Comparison of ENCODE assay signal across 25 cellular contexts in the genomic region with DNA sequence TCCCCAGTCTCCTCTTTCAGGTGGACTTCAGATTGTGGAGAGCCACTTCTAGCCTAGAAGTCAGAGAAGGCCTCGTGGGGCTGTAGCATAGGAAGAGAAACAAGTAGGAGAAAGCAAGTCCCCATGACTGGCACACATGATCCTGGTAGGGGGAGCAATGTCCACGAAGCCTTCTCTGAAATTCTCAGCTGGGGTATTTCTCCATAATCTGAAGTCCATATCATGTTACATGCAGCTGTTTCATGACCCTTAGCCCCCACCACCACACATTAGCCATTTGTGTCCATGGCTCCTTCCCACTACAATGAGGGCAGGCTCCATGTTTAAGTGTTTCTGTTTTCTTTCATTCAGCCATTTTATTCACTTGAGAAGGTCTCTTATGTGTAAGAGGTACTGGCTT. TPM values are rescaled to one million over a fixed set of nuclear protein-coding genes. Genes with fewer than 3 reads are reported as not detected.
A peak's percentile ranks its signal among the peaks of the same experiment; 100 is the strongest.
DNase-seq lines count a peak whose midpoint lies in the region; ATAC-seq, FAIRE-seq and TF ChIP-seq lines count a peak whose summit lies in the region.
"Had no signal": no experiment of that assay in that cellular context is flagged by ENCODE, and none has a peak within 500 bp of the region (broad histone marks: within the 10 kb centered on the region; RNA-seq: fewer than 3 reads in every experiment).

No MANE protein-coding gene starts in this region.

- no peak for TF ChIP-seq RAD21 in K562 (CRISPR knock-in tag; conservative IDR thresholded peaks at IDR 0.05 in 1 of 2, IDR thresholded peaks at IDR 0.05 in 1 of 2)

- peak overlapping the region; percentile 11; the same call in 1 of the 2 replicates for H3K4me2 ChIP-seq in K562 (ENCODE audit: insufficient read depth, low read length)

- FAIRE-seq in K562 (lab: Jason Lieb, UNC): peak; percentile 35
- FAIRE-seq: HTR-8/SVneo had no signal

- no peaks in the 10 kb centered on the region for H3K27me3 ChIP-seq in K562 (ENCODE audit: control insufficient read depth in 2 of 2, insufficient read depth in 2 of 2, low read length in 2 of 2)
- H3K27me3 ChIP-seq: MG63 had no signal

- no peaks in the 10 kb centered on the region for H3K9me1 ChIP-seq in K562 (ENCODE audit: control insufficient read depth, insufficient read depth, low read length)

- no TSS peak for BruUV-seq in K562 (replicated peaks; lab: Mats Ljungman, UMichigan)

- no peak for TF ChIP-seq POLR2A in K562 (conservative IDR thresholded peaks at IDR 0.05)

- intact Hi-C loops in K562 (cut with micrococcal nuclease): no loop called here

- H3K27me3 Mint-ChIP-seq in nephron progenitor cell (ENCODE audit: low read depth, poor library complexity): no peaks in the 10 kb centered on the region

- no peaks in the 10 kb centered on the region for H3K36me3 ChIP-seq in K562 (ENCODE audit: control insufficient read depth, insufficient read depth, low read length)
- H3K36me3 ChIP-seq: MG63 had no signal

- peak overlapping the region in 1 of 2 experiments; percentile 11; a peak in 1 of 4 replicates for H3K9ac ChIP-seq in K562 (ENCODE audit: insufficient read depth in 1 of 2, low read depth in 2 of 2, low read length in 2 of 2)

- no peak overlapping the region for H3K4me3 ChIP-seq in K562
- H3K4me3 ChIP-seq: MG63, SK-N-MC had no signal

- H4K20me1 ChIP-seq in K562 (replicated peaks; ENCODE audit: control insufficient read depth, insufficient read depth, low read length): no peaks in the 10 kb centered on the region

- H3K79me2 ChIP-seq in K562 (ENCODE audit: control insufficient read depth, insufficient read depth, low read length): no peaks in the 10 kb centered on the region

- H3K4me1 Mint-ChIP-seq in nephron progenitor cell: peaks cover 6% of the 10 kb centered on the region
- no peaks in the 10 kb centered on the region for H3K4me1 Mint-ChIP-seq in stimulated activated effector memory CD8-positive, alpha-beta T cell treated with anti-CD3 and anti-CD28 coated beads, Interleukin-12 subunit alpha, Interleukin-12 subunit beta, amount 100 ng/mL, for 72 hours

- H3K4me1 ChIP-seq in K562 (replicated peaks in 1 of 2; ENCODE audit: control insufficient read depth in 2 of 2, insufficient read depth in 2 of 2, low read length in 2 of 2): peaks cover 36 to 56% of the 10 kb centered on the region in 2 experiments

- POLR2A ChIA-PET in K562 (lab: Yijun Ruan, JAX): interaction anchor here (0.9 to 1.0 kb wide), 2 partner anchors 9 to 19 kb away, joined by 3 read pairs; no protein-coding TSS in a partner anchor

- no peak; a peak in 1 of 6 replicates for TF ChIP-seq CTCF in K562 (IDR thresholded peaks at IDR 0.05 in 2 of 3, conservative IDR thresholded peaks at IDR 0.05 in 1 of 3; ENCODE audit: insufficient read depth in 2 of 3, low read depth in 1 of 3, low read length in 3 of 3)
- TF ChIP-seq CTCF in nephron progenitor cell (IDR thresholded peaks at IDR 0.05): no peak
- TF ChIP-seq CTCF in omental fat pad (IDR thresholded peaks at IDR 0.05): no peak

- peaks cover 1% of the 10 kb centered on the region for H3K9me3 Mint-ChIP-seq in nephron progenitor cell
- H3K9me3 Mint-ChIP-seq in stimulated activated effector memory CD8-positive, alpha-beta T cell treated with anti-CD3 and anti-CD28 coated beads, Interleukin-12 subunit alpha, Interleukin-12 subunit beta, amount 100 ng/mL, for 72 hours: no peaks in the 10 kb centered on the region
- H3K9me3 Mint-ChIP-seq: CD8-positive, alpha-beta T cell had no signal

- CTCF ChIA-PET in K562 (lab: Yijun Ruan, JAX; ENCODE audit: low intra/inter-chr PET ratio): no interaction called here

- in situ Hi-C loops in K562 (cut with MboI): no loop called here

- H3K27ac Mint-ChIP-seq in nephron progenitor cell: peak overlapping the region; percentile 79
- no peak overlapping the region for H3K27ac Mint-ChIP-seq in stimulated activated effector memory CD8-positive, alpha-beta T cell treated with anti-CD3 and anti-CD28 coated beads, Interleukin-12 subunit alpha, Interleukin-12 subunit beta, amount 100 ng/mL, for 72 hours
- H3K27ac Mint-ChIP-seq: CD8-positive, alpha-beta T cell had no signal

- no peaks in the 10 kb centered on the region for H3K9me3 ChIP-seq in K562 (replicated peaks; ENCODE audit: control insufficient read depth, insufficient read depth, low read depth, low read length)
- H3K9me3 ChIP-seq: MG63 had no signal

- 11% methylated on average over 2 of the region's 2 CpGs for WGBS in K562 (ENCODE audit: insufficient coverage, low coverage, missing lambda C conversion rate)

- H2AFZ ChIP-seq in K562 (ENCODE audit: low read depth, low read length): peak overlapping the region; percentile 80

- H3K27ac ChIP-seq in K562 (ENCODE audit: extremely low read depth, low read depth, low read length): peak overlapping the region; percentile 3; the same call in 1 of the 3 replicates
- H3K27ac ChIP-seq: SK-N-MC had no signal

- no peaks in the 10 kb centered on the region for H3K36me3 Mint-ChIP-seq in nephron progenitor cell (ENCODE audit: low read depth)
- no peaks in the 10 kb centered on the region for H3K36me3 Mint-ChIP-seq in stimulated activated effector memory CD8-positive, alpha-beta T cell treated with anti-CD3 and anti-CD28 coated beads, Interleukin-12 subunit alpha, Interleukin-12 subunit beta, amount 100 ng/mL, for 72 hours
- H3K36me3 Mint-ChIP-seq: CD8-positive, alpha-beta T cell had no signal

- peak; percentile 14 for DNase-seq in NCI-H82 (lab: John Stamatoyannopoulos, UW)
- no peak for DNase-seq in NCI-H82 treated with DMSO at 0.1 percent for 48 hours (lab: John Stamatoyannopoulos, UW; ENCODE audit: unreplicated experiment)
- DNase-seq in K562 (ENCODE audit: extremely low read depth in 1 of 4, low spot score in 3 of 4): peak; percentile 48 to 64 (median 58)
- DNase-seq in nephron progenitor cell: no peak
- no peak for DNase-seq in stimulated activated effector memory CD8-positive, alpha-beta T cell treated with anti-CD3 and anti-CD28 coated beads, Interleukin-12 subunit alpha, Interleukin-12 subunit beta, amount 100 ng/mL, for 72 hours (ENCODE audit: low spot score in 2 of 2)
- no peak for DNase-seq in dermis blood vessel endothelial cell
- no peak for DNase-seq in omental fat pad (ENCODE audit: low spot score)
- DNase-seq: AML-193; C1 segment of cervical spinal cord; CD8-positive, alpha-beta T cell; GDM1; GOT3; HCEC 1CT; Kasumi-1; MG63; NCI-H1417; NCI-H187 treated with DMSO at 0.1 percent for 48 hours; NCI-H226; NCI-H510A treated with DMSO at 0.1 percent for 48 hours; Right ventricle myocardium superior; SW 1271 had no signal

- peak; percentile 40; the same call in 1 of the 2 replicates for TF ChIP-seq EP300 in K562 (IDR thresholded peaks at IDR 0.05; ENCODE audit: low read length)

- ATAC-seq in K562 (peak; percentile 47), omental fat pad (ENCODE audit: low FRiP score) (no peak)
- no peak for ATAC-seq in stimulated activated effector memory CD8-positive, alpha-beta T cell treated with anti-CD3 and anti-CD28 coated beads, Interleukin-12 subunit alpha, Interleukin-12 subunit beta, amount 100 ng/mL, for 72 hours
- ATAC-seq: CD8-positive, alpha-beta T cell had no signal

- H3K4me3 Mint-ChIP-seq in nephron progenitor cell: no peak overlapping the region
- no peak overlapping the region for H3K4me3 Mint-ChIP-seq in stimulated activated effector memory CD8-positive, alpha-beta T cell treated with anti-CD3 and anti-CD28 coated beads, Interleukin-12 subunit alpha, Interleukin-12 subunit beta, amount 100 ng/mL, for 72 hours
- H3K4me3 Mint-ChIP-seq: CD8-positive, alpha-beta T cell had no signal

TF ChIP-seq in K562, 482 proteins besides CTCF, POLR2A, EP300 and RAD21 (continues in another document):
- TF ChIP-seq PATZ1 (CRISPR knock-in tag; IDR thresholded peaks at IDR 0.05; ENCODE audit: borderline replicate concordance) (no peak), HDAC6 (IDR thresholded peaks at IDR 0.05; ENCODE audit: low read depth, low read length) (no peak), SRSF1 (IDR thresholded peaks at IDR 0.05; ENCODE audit: low read depth, low read length) (no peak), PHF8 (IDR thresholded peaks at IDR 0.05; ENCODE audit: borderline replicate concordance, low read length) (no peak), FOXA1 (IDR thresholded peaks at IDR 0.05; ENCODE audit: borderline replicate concordance) (no peak)

RNA-seq across cellular contexts. Expression of gene LAMB4, which starts 43.2 kb away (rescaled TPM):
- total RNA-seq in K562 (2011; cell fraction: chromatin; rRNA removed; ENCODE audit: low replicate concordance): not detected in 2 replicates
- total RNA-seq in K562 (2011; cell fraction: nucleolus; rRNA removed): not detected in 2 replicates
- 0.29 TPM in 1 of 2 replicates, not detected in the other for total RNA-seq in K562 (2011; cell fraction: nucleoplasm; rRNA removed)
- total RNA-seq in K562 (2014; rRNA removed) (not detected in 2 replicates), K562 (2014; rRNA removed; fragmentation: Illumina TruSeq; extraction: Trizol) (0.07 and 0.10 TPM in 2 replicates), K562 (2015; rRNA removed; fragmentation: Illumina TruSeq; extraction: Trizol) (not detected in 2 replicates), K562 (2021) (not detected in 2 replicates), dermis blood vessel endothelial cell (0.17 and 0.23 TPM in 2 replicates), omental fat pad (1 to 10 TPM in 1 of 4 donors, under 1 TPM in 1, not detected in 2; 0.60 to 3.0 TPM)
- polyA plus RNA-seq in K562 (2011; rRNA removed) (not detected in 2 replicates), K562 (2014; fragmentation: Illumina TruSeq; extraction: Trizol) (0.06 TPM in 1 of 2 replicates, not detected in the other), K562 (2014; fragmentation: Nextera tagmentation; extraction: Ambion mirVana) (under 1 TPM; 0.06 to 0.13 TPM), K562 (2014; rRNA removed) (0.12 TPM in 1 of 2 replicates, not detected in the other)
- polyA plus RNA-seq in K562 (2011; cell fraction: cytosol; rRNA removed): 0.03 TPM in 1 of 2 replicates, not detected in the other
- not detected in 2 replicates for polyA plus RNA-seq in K562 (2011; cell fraction: nucleus; rRNA removed)
- polyA plus RNA-seq in K562 (2012): 0.09 and 0.18 TPM in 2 replicates
- 0.21 TPM in 1 of 2 replicates, not detected in the other for polyA minus RNA-seq in K562 (2011; rRNA and poly(A)+ RNA removed)
- not detected in 2 replicates for polyA minus RNA-seq in K562 (2011; cell fraction: cytosol; rRNA and poly(A)+ RNA removed)
- polyA minus RNA-seq in K562 (2011; cell fraction: nucleus; rRNA and poly(A)+ RNA removed): not detected in 2 replicates
- total RNA-seq: A172, Daoy had no signal

Comparison
In these comparisons a context has a peak if more than half of its experiments do, and no peak if none do; other contexts are left out.
1. DNase-seq: peak in NCI-H82 (single experiment) and K562 (4 of 4); none in NCI-H82 treated with DMSO at 0.1 percent for 48 hours (single experiment), nephron progenitor cell (single experiment), stimulated activated effector memory CD8-positive, alpha-beta T cell treated with anti-CD3 and anti-CD28 coated beads, Interleukin-12 subunit alpha, Interleukin-12 subunit beta, amount 100 ng/mL, for 72 hours (0 of 2), dermis blood vessel endothelial cell (single experiment) and omental fat pad (single experiment).